ENCODE assay signal across 15 cellular contexts in genomic region chr11:45278721-45279120, GRCh38. TPM values are rescaled to one million over a fixed set of nuclear protein-coding genes. Genes with fewer than 3 reads are reported as not detected.
"Had no signal": no experiment of that assay in that cellular context is flagged by ENCODE, and none has a peak within 500 bp of the region (broad histone marks: within the 10 kb centered on the region; RNA-seq: fewer than 3 reads in every experiment).

No MANE protein-coding gene starts in this region.

- H3K9me3 ChIP-seq: gastrocnemius medialis, heart right ventricle, pancreas, testis had no signal

- H3K27ac ChIP-seq: coronary artery, gastrocnemius medialis, heart right ventricle, pancreas, testis had no signal

- H3K27me3 ChIP-seq: pancreas, testis had no signal

- ATAC-seq: activated CD4-positive, CD25-positive, alpha-beta regulatory T cell treated with anti-CD3 and anti-CD28 coated beads, Interleukin-2, amount 50 U/mL, for 24 hours; activated naive CD4-positive, alpha-beta T cell treated with anti-CD3 and anti-CD28 coated beads, Interleukin-2, amount 50 U/mL, for 72 hours; gastrocnemius medialis; heart right ventricle; left ventricle myocardium superior had no signal

- H3K36me3 ChIP-seq: gastrocnemius medialis, heart right ventricle, pancreas had no signal

- DNase-seq: effector CD8-positive, alpha-beta T cell; gastrocnemius medialis; heart right ventricle; left ventricle myocardium superior; pancreas; stimulated activated CD4-positive, alpha-beta T cell treated with anti-CD3 and anti-CD28 coated beads, Interleukin-15, amount 100 ng/mL, for 24 hours; stimulated activated CD4-positive, alpha-beta T cell treated with anti-CD3 and anti-CD28 coated beads, Interleukin-4, amount 100 ng/mL, for 24 hours; testis had no signal

- H3K4me3 ChIP-seq: coronary artery, gastrocnemius medialis, heart right ventricle, pancreas, testis had no signal

- H3K4me3 Mint-ChIP-seq: stimulated activated naive CD8-positive, alpha-beta T cell treated with anti-CD3 and anti-CD28 coated beads, Interleukin-15, Interleukin-2, amounts not matched to agents 100 ng/mL and 50 ng/mL, for 24 hours had no signal

- H3K4me1 ChIP-seq: gastrocnemius medialis, heart right ventricle, pancreas, testis had no signal

- H3K27ac Mint-ChIP-seq: activated naive CD4-positive, alpha-beta T cell treated with anti-CD3 and anti-CD28 coated beads, Interleukin-2, amount 50 U/mL, for 72 hours; stimulated activated naive CD8-positive, alpha-beta T cell treated with anti-CD3 and anti-CD28 coated beads, Interleukin-15, Interleukin-2, amounts not matched to agents 100 ng/mL and 50 ng/mL, for 24 hours had no signal

RNA-seq across cellular contexts. Expression of gene SYT13, which starts 7.4 kb away (rescaled TPM):
- total RNA-seq: activated naive CD4-positive, alpha-beta T cell treated with anti-CD3 and anti-CD28 coated beads, Interleukin-2, amount 50 U/mL, for 72 hours; fibroblast of lung; mesenteric fat pad had no signal
- polyA plus RNA-seq: fibroblast of lung, keratinocyte had no signal
